24 cellular contexts compared by ENCODE assay signal in the genomic region with DNA sequence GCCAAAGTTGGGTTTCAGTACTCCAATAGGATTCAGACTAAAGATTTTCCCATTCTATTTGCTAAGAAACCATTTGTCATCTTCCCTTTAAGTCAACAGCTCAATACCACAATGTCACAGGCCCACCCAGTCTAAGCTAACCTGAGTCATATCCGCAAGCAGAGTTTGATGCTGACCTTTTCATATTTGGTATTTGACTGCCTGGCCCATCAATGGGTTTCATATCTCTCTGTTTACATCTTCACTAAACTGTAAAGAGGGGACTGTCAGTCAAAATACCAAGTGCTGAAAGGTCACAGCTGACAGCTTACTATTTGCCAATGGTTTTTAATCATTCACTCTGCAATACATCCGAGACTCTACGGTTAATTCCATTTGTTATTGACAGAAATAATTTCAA.
"Had no signal": no experiment of that assay in that cellular context is flagged by ENCODE, and none has a peak within 500 bp of the region (broad histone marks: within the 10 kb centered on the region; RNA-seq: fewer than 3 reads in every experiment).

No MANE protein-coding gene starts in this region.

- FAIRE-seq: keratinocyte had no signal

- DNase-seq: dermis blood vessel endothelial cell; effector memory CD4-positive, alpha-beta T cell; foreskin melanocyte; glutamatergic neuron; heart right ventricle; hippocampal formation; left ventricle myocardium superior; lower lobe of right lung; naive thymus-derived CD8-positive, alpha-beta T cell; nephron progenitor cell; nucleus accumbens; psoas muscle; sigmoid colon; stimulated activated CD4-positive, alpha-beta T cell treated with anti-CD3 and anti-CD28 coated beads, Interleukin-2, amount 100 ng/mL, for 24 hours; stimulated activated CD4-positive, alpha-beta T cell treated with anti-CD3 and anti-CD28 coated beads, Interleukin-4, amount 100 ng/mL, for 24 hours; stimulated activated naive CD4-positive, alpha-beta T cell treated with Interleukin-2 at 50 U/mL for 16 hours; stomach; thyroid gland; trophoblast cell had no signal

- H3K4me3 ChIP-seq: coronary artery, esophagus muscularis mucosa, heart right ventricle, lower lobe of right lung, psoas muscle, sigmoid colon, stomach, thyroid gland, vagina had no signal

- H3K36me3 ChIP-seq: esophagus muscularis mucosa, heart right ventricle, lower lobe of right lung, sigmoid colon, stomach, thyroid gland, vagina had no signal

- H3K27ac ChIP-seq: coronary artery, esophagus muscularis mucosa, heart right ventricle, lower lobe of right lung, psoas muscle, sigmoid colon, stomach, thyroid gland, vagina had no signal

- H3K9me3 ChIP-seq: esophagus muscularis mucosa, heart right ventricle, lower lobe of right lung, psoas muscle, sigmoid colon, stomach, thyroid gland, vagina had no signal

- H3K4me1 ChIP-seq: esophagus muscularis mucosa, heart right ventricle, lower lobe of right lung, psoas muscle, sigmoid colon, stomach, thyroid gland, vagina had no signal

- ATAC-seq: heart right ventricle; left ventricle myocardium superior; lower lobe of right lung; naive thymus-derived CD8-positive, alpha-beta T cell; psoas muscle; stimulated activated effector memory CD8-positive, alpha-beta T cell treated with anti-CD3 and anti-CD28 coated beads, Interleukin-12 subunit alpha, Interleukin-12 subunit beta, amount 100 ng/mL, for 72 hours had no signal

- H3K27me3 ChIP-seq: esophagus muscularis mucosa, heart right ventricle, sigmoid colon, stomach, thyroid gland, vagina had no signal
